In the genomic region with DNA sequence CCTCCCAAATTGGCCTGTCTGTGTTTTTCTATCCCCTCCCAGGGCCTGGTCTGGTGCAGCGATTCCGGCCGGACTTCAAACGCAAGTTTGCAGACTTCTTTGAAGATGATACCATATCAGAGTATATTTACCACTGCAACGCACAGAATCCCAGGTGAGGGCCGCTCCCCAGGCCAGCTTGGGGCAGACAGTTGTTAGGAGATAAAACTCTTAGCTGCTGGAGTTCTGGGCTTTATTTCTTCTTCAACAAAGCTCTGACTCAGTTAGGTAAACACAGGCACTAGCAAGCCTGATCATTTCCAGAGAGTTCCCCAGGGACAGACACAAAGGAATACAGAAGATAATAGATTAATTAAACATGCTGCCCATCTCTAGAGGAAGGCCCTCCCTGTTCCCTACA, we compare ENCODE assay signal across 1 cellular context.
TF ChIP-seq lines count a peak whose summit lies in the region.

No MANE protein-coding gene starts in this region.

TF ChIP-seq in HepG2, 621 proteins besides CTCF, POLR2A, EP300 and RAD21:
- no peak for TF ChIP-seq GFI1 (CRISPR knock-in tag; IDR thresholded peaks at IDR 0.05; ENCODE audit: borderline replicate concordance)
- no peak for TF ChIP-seq SOX6 (IDR thresholded peaks at IDR 0.05)
- peak; percentile 59 for TF ChIP-seq SOX6 (CRISPR knock-in tag; IDR thresholded peaks at IDR 0.05)
- TF ChIP-seq NFE2L1 (CRISPR knock-in tag; IDR thresholded peaks at IDR 0.05; ENCODE audit: borderline replicate concordance), result no peak
- 0 out of 2 replicates have a peak, but pooled peaks have one; percentile 14 for TF ChIP-seq FOXP4 (CRISPR knock-in tag; IDR thresholded peaks at IDR 0.05)
- TF ChIP-seq FOXP1 (IDR thresholded peaks at IDR 0.05), result no peak
- no peak for TF ChIP-seq FOXP1 (CRISPR knock-in tag; IDR thresholded peaks at IDR 0.05)
- TF ChIP-seq NRL (CRISPR knock-in tag; IDR thresholded peaks at IDR 0.05; ENCODE audit: borderline replicate concordance), result no peak
- TF ChIP-seq ELF3 (CRISPR knock-in tag; IDR thresholded peaks at IDR 0.05), result 0 out of 2 replicates have a peak, but pooled peaks have one; percentile 23
- no peak for TF ChIP-seq ZBTB3 (CRISPR knock-in tag; IDR thresholded peaks at IDR 0.05; ENCODE audit: borderline replicate concordance, low read depth)
- TF ChIP-seq HNRNPLL (IDR thresholded peaks at IDR 0.05; ENCODE audit: low read depth, low read length, poor library complexity, severe bottlenecking), result no peak
- TF ChIP-seq SP1 (IDR thresholded peaks at IDR 0.05), result no peak
- no peak for TF ChIP-seq SP1 (CRISPR knock-in tag; IDR thresholded peaks at IDR 0.05)
- TF ChIP-seq, protein P1, sequence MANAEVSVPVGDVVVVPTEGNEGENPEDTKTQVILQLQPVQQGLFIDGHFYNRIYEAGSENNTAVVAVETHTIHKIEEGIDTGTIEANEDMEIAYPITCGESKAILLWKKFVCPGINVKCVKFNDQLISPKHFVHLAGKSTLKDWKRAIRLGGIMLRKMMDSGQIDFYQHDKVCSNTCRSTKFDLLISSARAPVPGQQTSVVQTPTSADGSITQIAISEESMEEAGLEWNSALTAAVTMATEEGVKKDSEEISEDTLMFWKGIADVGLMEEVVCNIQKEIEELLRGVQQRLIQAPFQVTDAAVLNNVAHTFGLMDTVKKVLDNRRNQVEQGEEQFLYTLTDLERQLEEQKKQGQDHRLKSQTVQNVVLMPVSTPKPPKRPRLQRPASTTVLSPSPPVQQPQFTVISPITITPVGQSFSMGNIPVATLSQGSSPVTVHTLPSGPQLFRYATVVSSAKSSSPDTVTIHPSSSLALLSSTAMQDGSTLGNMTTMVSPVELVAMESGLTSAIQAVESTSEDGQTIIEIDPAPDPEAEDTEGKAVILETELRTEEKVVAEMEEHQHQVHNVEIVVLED (CRISPR knock-in tag; IDR thresholded peaks at IDR 0.05; ENCODE audit: borderline replicate concordance), result no peak
- no peak for TF ChIP-seq PTBP1 (IDR thresholded peaks at IDR 0.05; ENCODE audit: low read depth, low read length, poor library complexity, severe bottlenecking)
- TF ChIP-seq HOMEZ (CRISPR knock-in tag; IDR thresholded peaks at IDR 0.05; ENCODE audit: low read depth), result 0 out of 2 replicates have a peak, but pooled peaks have one; percentile 14
- no peak for TF ChIP-seq RARG (CRISPR knock-in tag; IDR thresholded peaks at IDR 0.05; ENCODE audit: low read depth)
- 0 out of 2 replicates have a peak, but pooled peaks have one; percentile 9 for TF ChIP-seq RBFOX2 (IDR thresholded peaks at IDR 0.05; ENCODE audit: low read depth, low read length)
- no peak for TF ChIP-seq HMG20A (CRISPR knock-in tag; IDR thresholded peaks at IDR 0.05; ENCODE audit: borderline replicate concordance)
- TF ChIP-seq SOX13 (IDR thresholded peaks at IDR 0.05), result no peak
- TF ChIP-seq SOX13 (CRISPR knock-in tag; conservative IDR thresholded peaks at IDR 0.05 in 1 of 2, IDR thresholded peaks at IDR 0.05 in 1 of 2), result peak in 1 of 2 experiments; percentile 57; a peak in 1 of 4 replicates
- TF ChIP-seq ZNF383 (CRISPR knock-in tag; IDR thresholded peaks at IDR 0.05; ENCODE audit: borderline replicate concordance), result no peak
- TF ChIP-seq FOXA3 (CRISPR knock-in tag; IDR thresholded peaks at IDR 0.05), result peak; percentile 79
- TF ChIP-seq ZFP37 (CRISPR knock-in tag; IDR thresholded peaks at IDR 0.05; ENCODE audit: borderline replicate concordance), result no peak
- TF ChIP-seq NCOA2 (CRISPR knock-in tag; IDR thresholded peaks at IDR 0.05), result 0 out of 2 replicates have a peak, but pooled peaks have one; percentile 18
- TF ChIP-seq NCOR1 (IDR thresholded peaks at IDR 0.05; ENCODE audit: borderline replicate concordance, low read length), result no peak
- peak; percentile 35 for TF ChIP-seq TEAD3 (CRISPR knock-in tag; optimal IDR thresholded peaks at IDR 0.05; ENCODE audit: borderline replicate concordance)
- 0 out of 2 replicates have a peak, but pooled peaks have one; percentile 16 for TF ChIP-seq TAF1 (CRISPR knock-in tag; IDR thresholded peaks at IDR 0.05)
- TF ChIP-seq CCAR2 (optimal IDR thresholded peaks at IDR 0.05; ENCODE audit: low read depth, low read length), result no peak
- TF ChIP-seq, protein P2, sequence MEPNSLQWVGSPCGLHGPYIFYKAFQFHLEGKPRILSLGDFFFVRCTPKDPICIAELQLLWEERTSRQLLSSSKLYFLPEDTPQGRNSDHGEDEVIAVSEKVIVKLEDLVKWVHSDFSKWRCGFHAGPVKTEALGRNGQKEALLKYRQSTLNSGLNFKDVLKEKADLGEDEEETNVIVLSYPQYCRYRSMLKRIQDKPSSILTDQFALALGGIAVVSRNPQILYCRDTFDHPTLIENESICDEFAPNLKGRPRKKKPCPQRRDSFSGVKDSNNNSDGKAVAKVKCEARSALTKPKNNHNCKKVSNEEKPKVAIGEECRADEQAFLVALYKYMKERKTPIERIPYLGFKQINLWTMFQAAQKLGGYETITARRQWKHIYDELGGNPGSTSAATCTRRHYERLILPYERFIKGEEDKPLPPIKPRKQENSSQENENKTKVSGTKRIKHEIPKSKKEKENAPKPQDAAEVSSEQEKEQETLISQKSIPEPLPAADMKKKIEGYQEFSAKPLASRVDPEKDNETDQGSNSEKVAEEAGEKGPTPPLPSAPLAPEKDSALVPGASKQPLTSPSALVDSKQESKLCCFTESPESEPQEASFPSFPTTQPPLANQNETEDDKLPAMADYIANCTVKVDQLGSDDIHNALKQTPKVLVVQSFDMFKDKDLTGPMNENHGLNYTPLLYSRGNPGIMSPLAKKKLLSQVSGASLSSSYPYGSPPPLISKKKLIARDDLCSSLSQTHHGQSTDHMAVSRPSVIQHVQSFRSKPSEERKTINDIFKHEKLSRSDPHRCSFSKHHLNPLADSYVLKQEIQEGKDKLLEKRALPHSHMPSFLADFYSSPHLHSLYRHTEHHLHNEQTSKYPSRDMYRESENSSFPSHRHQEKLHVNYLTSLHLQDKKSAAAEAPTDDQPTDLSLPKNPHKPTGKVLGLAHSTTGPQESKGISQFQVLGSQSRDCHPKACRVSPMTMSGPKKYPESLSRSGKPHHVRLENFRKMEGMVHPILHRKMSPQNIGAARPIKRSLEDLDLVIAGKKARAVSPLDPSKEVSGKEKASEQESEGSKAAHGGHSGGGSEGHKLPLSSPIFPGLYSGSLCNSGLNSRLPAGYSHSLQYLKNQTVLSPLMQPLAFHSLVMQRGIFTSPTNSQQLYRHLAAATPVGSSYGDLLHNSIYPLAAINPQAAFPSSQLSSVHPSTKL (CRISPR knock-in tag; IDR thresholded peaks at IDR 0.05), result peak; percentile 11; the same call in 1 of the 2 replicates
- peak; percentile 64; the same call in 1 of the 2 replicates for TF ChIP-seq SOX5 (CRISPR knock-in tag; IDR thresholded peaks at IDR 0.05; ENCODE audit: borderline replicate concordance)
- 0 out of 2 replicates have a peak, but pooled peaks have one; percentile 28 for TF ChIP-seq ZNF253 (CRISPR knock-in tag; IDR thresholded peaks at IDR 0.05; ENCODE audit: borderline replicate concordance)
- 0 out of 2 replicates have a peak, but pooled peaks have one; percentile 38 for TF ChIP-seq ZNF792 (CRISPR knock-in tag; IDR thresholded peaks at IDR 0.05)
- TF ChIP-seq FOXA1 (IDR thresholded peaks at IDR 0.05), result no peak
- TF ChIP-seq FOXA1 (CRISPR knock-in tag; IDR thresholded peaks at IDR 0.05), result peak; percentile 56
- TF ChIP-seq FOSL2 (CRISPR knock-in tag; IDR thresholded peaks at IDR 0.05), result peak; percentile 83
- no peak for TF ChIP-seq HMGA1 (CRISPR knock-in tag; conservative IDR thresholded peaks at IDR 0.05)
- TF ChIP-seq KAT7 (CRISPR knock-in tag; IDR thresholded peaks at IDR 0.05; ENCODE audit: borderline replicate concordance), result no peak
- no peak for TF ChIP-seq ZNF263 (CRISPR knock-in tag; IDR thresholded peaks at IDR 0.05)
- TF ChIP-seq MYNN (CRISPR knock-in tag; IDR thresholded peaks at IDR 0.05; ENCODE audit: low read depth), result no peak
- no peak for TF ChIP-seq ZNF577 (CRISPR knock-in tag; IDR thresholded peaks at IDR 0.05; ENCODE audit: borderline replicate concordance, low read depth)
- no peak for TF ChIP-seq ZNF232 (CRISPR knock-in tag; IDR thresholded peaks at IDR 0.05; ENCODE audit: borderline replicate concordance)
- TF ChIP-seq PITX1 (CRISPR knock-in tag; IDR thresholded peaks at IDR 0.05), result no peak
TF ChIP-seq in HepG2: peak in this region for 16.
